25 cellular contexts compared by ENCODE assay signal in the genomic region with DNA sequence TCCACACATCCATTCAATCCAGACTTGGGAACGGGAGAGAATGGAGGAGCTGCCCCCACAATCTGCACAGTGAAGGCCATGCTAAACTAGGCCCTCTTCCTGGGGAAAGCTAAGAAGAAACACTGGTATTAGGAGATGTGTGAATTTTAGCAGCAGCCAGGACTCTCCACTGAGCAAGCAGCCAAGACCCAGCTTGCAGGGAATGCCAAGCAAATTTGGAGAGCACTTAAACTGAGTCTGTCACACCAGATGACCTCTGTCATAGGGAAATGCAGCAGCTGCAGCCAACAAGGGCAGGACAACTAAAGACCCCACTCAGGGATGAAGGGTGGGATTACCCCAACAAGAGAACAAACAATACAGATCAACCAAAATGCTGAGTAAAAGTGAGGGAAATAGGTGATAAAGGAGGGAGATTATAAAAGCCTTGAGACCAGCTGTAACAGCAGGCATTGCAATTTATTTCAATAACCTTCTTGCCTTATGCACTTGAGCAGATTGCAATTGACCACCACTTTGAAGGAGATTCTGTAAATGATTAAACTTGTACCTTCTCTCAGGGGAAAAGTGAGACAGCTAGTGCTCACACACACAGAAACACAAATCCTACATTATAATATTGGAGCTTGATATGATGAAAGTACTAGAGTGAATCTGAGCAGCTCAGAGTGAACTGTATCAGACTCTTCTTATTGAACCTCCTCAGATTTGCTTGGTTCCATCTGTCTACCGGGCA. TPM values are rescaled to one million over a fixed set of nuclear protein-coding genes. Genes with fewer than 3 reads are reported as not detected.
"Had no signal": no experiment of that assay in that cellular context is flagged by ENCODE, and none has a peak within 500 bp of the region (broad histone marks: within the 10 kb centered on the region; RNA-seq: fewer than 3 reads in every experiment).

No MANE protein-coding gene starts in this region.

- H3K27me3 ChIP-seq: body of pancreas, cardiac muscle cell, neutrophil had no signal

- H3K9me3 ChIP-seq: body of pancreas, heart right ventricle, left ventricle myocardium inferior, neutrophil, thoracic aorta had no signal

- H3K36me3 ChIP-seq: cardiac muscle cell, heart right ventricle, left ventricle myocardium inferior, neutrophil, thoracic aorta had no signal

- DNase-seq: activated CD4-positive, alpha-beta T cell treated with anti-CD3 and anti-CD28 coated beads, Interleukin-2, amount 10 ng/mL, durations not matched to agents 24 days and 14 days; activated CD8-positive, alpha-beta memory T cell treated with anti-CD3 and anti-CD28 coated beads, Interleukin-2, amount 10 ng/mL, durations not matched to agents 7 days and 5 days; activated CD8-positive, alpha-beta T cell treated with anti-CD3 and anti-CD28 coated beads for 36 hours; activated gamma-delta T cell; activated T-cell treated with anti-CD3 and anti-CD28 coated beads for 4 hours; body of pancreas; effector CD4-positive, alpha-beta T cell; erythroblast; heart right ventricle; left ventricle myocardium inferior; posterior cingulate gyrus; small intestine; SW 1271; T-helper 17 cell had no signal

- ATAC-seq: activated CD4-positive, CD25-positive, alpha-beta regulatory T cell treated with anti-CD3 and anti-CD28 coated beads, Interleukin-2, amount 50 U/mL, for 24 hours; activated CD8-positive, alpha-beta memory T cell treated with anti-CD3 and anti-CD28 coated beads, Interleukin-2, amount 10 ng/mL, durations not matched to agents 7 days and 5 days; activated CD8-positive, alpha-beta T cell treated with anti-CD3 and anti-CD28 coated beads for 36 hours; body of pancreas; sciatic nerve; stimulated activated memory B cell treated with anti-CD40 and anti-IgM and Interleukin-4, amounts not matched to agents 10 μg/mL and 1 μg/mL and 100 μg/mL, for 72 hours; T-helper 17 cell had no signal

- H3K27ac ChIP-seq: body of pancreas, cardiac muscle cell, heart right ventricle, left ventricle myocardium inferior, neutrophil, thoracic aorta had no signal

- H3K4me1 ChIP-seq: body of pancreas, heart right ventricle, left ventricle myocardium inferior had no signal

- H3K4me3 ChIP-seq: body of pancreas, cardiac muscle cell, heart right ventricle, left ventricle myocardium inferior, thoracic aorta had no signal

- FAIRE-seq: keratinocyte, small intestine had no signal

RNA-seq across cellular contexts. Expression of a gene that starts 2.5 kb away (rescaled TPM):
- total RNA-seq: activated CD4-positive, alpha-beta T cell treated with anti-CD3 and anti-CD28 coated beads, Interleukin-2, amount 10 ng/mL, durations not matched to agents 24 days and 14 days; activated CD8-positive, alpha-beta memory T cell treated with anti-CD3 and anti-CD28 coated beads, Interleukin-2, amount 10 ng/mL, durations not matched to agents 7 days and 5 days; activated CD8-positive, alpha-beta T cell treated with anti-CD3 and anti-CD28 coated beads for 36 hours; activated T-helper 1 cell treated with anti-CD3 and anti-CD28 coated beads, Interleukin-12 subunit alpha, Interleukin-12 subunit beta, Interleukin-2, Interleukin-4 antibody, amounts not matched to agents 30 ng/mL and 10 ng/mL and 1 ng/mL, durations not matched to agents 14 hours and 24 hours and 36 hours; body of pancreas; cardiac muscle cell; fibroblast of lung; heart right ventricle; myocyte; sciatic nerve; T-helper 17 cell; thoracic aorta had no signal
- polyA plus RNA-seq: cardiac muscle cell, heart right ventricle had no signal

RNA-seq across cellular contexts. Expression of a gene that starts 42.3 kb away (rescaled TPM):
- total RNA-seq: activated CD4-positive, alpha-beta T cell treated with anti-CD3 and anti-CD28 coated beads, Interleukin-2, amount 10 ng/mL, durations not matched to agents 24 days and 14 days; activated CD8-positive, alpha-beta memory T cell treated with anti-CD3 and anti-CD28 coated beads, Interleukin-2, amount 10 ng/mL, durations not matched to agents 7 days and 5 days; activated CD8-positive, alpha-beta T cell treated with anti-CD3 and anti-CD28 coated beads for 36 hours; activated T-helper 1 cell treated with anti-CD3 and anti-CD28 coated beads, Interleukin-12 subunit alpha, Interleukin-12 subunit beta, Interleukin-2, Interleukin-4 antibody, amounts not matched to agents 30 ng/mL and 10 ng/mL and 1 ng/mL, durations not matched to agents 14 hours and 24 hours and 36 hours; body of pancreas; cardiac muscle cell; cerebellum; left ventricle myocardium inferior; sciatic nerve; T-helper 17 cell had no signal
- polyA plus RNA-seq: cardiac muscle cell had no signal
